8 cellular contexts compared by ENCODE assay signal in genomic region chr10:79102056-79102874, GRCh38. TPM values are rescaled to one million over a fixed set of nuclear protein-coding genes. Genes with fewer than 3 reads are reported as not detected.
DNase-seq lines count a peak whose midpoint lies in the region; ATAC-seq and TF ChIP-seq lines count a peak whose summit lies in the region.

No MANE protein-coding gene starts in this region.

- intact Hi-C loops in left ventricle myocardium superior (cut with micrococcal nuclease) = no loop called here
- intact Hi-C loops in sciatic nerve (cut with DNase I) = no loop called here

- H3K27me3 ChIP-seq in H7 (ENCODE audit: control insufficient read depth, insufficient read depth, low read length) = no peaks in the 10 kb centered on the region
- H3K27me3 ChIP-seq in WERI-Rb-1 (ENCODE audit: insufficient read depth, low read depth, severe bottlenecking) = no peaks in the 10 kb centered on the region

- peak overlapping the region; percentile 88 for H3K27ac ChIP-seq in WERI-Rb-1

- peak; percentile 56; the same call in 1 of the 2 replicates for TF ChIP-seq CTCF in WERI-Rb-1 (IDR thresholded peaks at IDR 0.05; ENCODE audit: low read depth, low read length)

- ATAC-seq in left ventricle myocardium superior (peak; percentile 77), sciatic nerve (peak; percentile 89), GM21381 (IDR thresholded peaks at IDR 0.05; ENCODE audit: unreplicated experiment) (no peak), HG03108 (IDR thresholded peaks at IDR 0.05; ENCODE audit: unreplicated experiment) (no peak)

- DNase-seq in H7 = peak; percentile 82
- peak; percentile 86 for DNase-seq in WERI-Rb-1
- peak; percentile 74 for DNase-seq in left ventricle myocardium superior
- DNase-seq in sciatic nerve (ENCODE audit: low spot score) = peak; percentile 85
- DNase-seq in NOMO-1 (lab: John Stamatoyannopoulos, UW; ENCODE audit: unreplicated experiment in 2 of 2) = no peak
- no peak for DNase-seq in activated T-cell treated with anti-CD3 and anti-CD28 coated beads, Interleukin-2, amount 50 U/mL, for 1 hour

- H3K36me3 ChIP-seq in H7 (replicated peaks; ENCODE audit: control insufficient read depth, insufficient read depth, low read length) = no peaks in the 10 kb centered on the region
- H3K36me3 ChIP-seq in WERI-Rb-1 = no peaks in the 10 kb centered on the region

- H3K4me3 ChIP-seq in H7 (ENCODE audit: insufficient read depth, low read depth, low read length) (no peak overlapping the region), WERI-Rb-1 (ENCODE audit: low read depth, low read length) (no peak overlapping the region; the same call in 1 of the 2 replicates)

- H3K9me3 ChIP-seq in WERI-Rb-1 (ENCODE audit: severe bottlenecking) = no peaks in the 10 kb centered on the region

RNA-seq across cellular contexts. Expression of gene ZMIZ1, which starts 33.5 kb away (rescaled TPM):
- total RNA-seq in H7 (2014; rRNA removed; shearing (Covaris generic)) = 20.4 and 27.2 TPM in 2 replicates
- 49.5 TPM for total RNA-seq in left ventricle myocardium superior
- 96.7 TPM for total RNA-seq in sciatic nerve

Comparison
In these comparisons a context has a peak if more than half of its experiments do, and no peak if none do; other contexts are left out.
1. DNase-seq: peak in H7 (single experiment), WERI-Rb-1 (single experiment), left ventricle myocardium superior (single experiment) and sciatic nerve (single experiment); none in NOMO-1 (0 of 2) and activated T-cell treated with anti-CD3 and anti-CD28 coated beads, Interleukin-2, amount 50 U/mL, for 1 hour (single experiment).
2. ATAC-seq: peak in left ventricle myocardium superior (single experiment) and sciatic nerve (single experiment); none in GM21381 (single experiment) and HG03108 (single experiment).